In the genomic region with DNA sequence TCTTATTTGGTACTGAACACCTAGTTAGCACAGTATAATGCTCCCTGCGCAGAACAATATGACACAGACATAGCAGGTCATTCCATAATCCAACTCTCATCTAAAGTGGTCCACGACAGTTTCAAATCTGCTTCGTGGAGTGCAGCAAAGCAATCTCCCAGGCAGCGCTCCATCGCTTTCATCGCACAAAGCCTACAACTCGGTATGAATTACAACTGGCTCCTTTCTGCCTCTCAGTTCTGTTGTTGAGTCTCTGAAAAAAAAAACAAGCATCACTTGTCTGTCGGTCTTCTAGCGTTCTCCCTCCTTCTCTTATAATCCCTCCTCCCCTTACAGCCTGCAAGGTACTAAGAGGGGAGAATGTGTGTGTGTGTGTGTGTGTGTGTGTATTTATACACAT, we compare ENCODE assay signal across 21 cellular contexts.
A peak's percentile ranks its signal among the peaks of the same experiment; 100 is the strongest.
DNase-seq lines count a peak whose midpoint lies in the region; ATAC-seq and TF ChIP-seq lines count a peak whose summit lies in the region.
"Had no signal": no experiment of that assay in that cellular context is flagged by ENCODE, and none has a peak within 500 bp of the region (broad histone marks: within the 10 kb centered on the region; RNA-seq: fewer than 3 reads in every experiment).

No MANE protein-coding gene starts in this region.

- 91% methylated on average over 9 of the region's 9 CpGs for WGBS in hepatocyte (ENCODE audit: low lambda C conversion rate, missing lambda C conversion rate)

- no peak overlapping the region for H3K4me2 ChIP-seq in neural progenitor cell
- no peak overlapping the region for H3K4me2 ChIP-seq in hepatocyte

- no peak overlapping the region for H2AFZ ChIP-seq in neural progenitor cell (replicated peaks)
- no peak overlapping the region for H2AFZ ChIP-seq in hepatocyte

- no peaks in the 10 kb centered on the region for H3K36me3 ChIP-seq in neural progenitor cell
- no peaks in the 10 kb centered on the region for H3K36me3 ChIP-seq in hepatocyte (replicated peaks; ENCODE audit: insufficient read depth, low read depth)

- H3K9me2 ChIP-seq in hepatocyte (replicated peaks; ENCODE audit: insufficient read depth), result no peaks in the 10 kb centered on the region

- peaks cover 4% of the 10 kb centered on the region for H3F3A ChIP-seq in neural progenitor cell (ENCODE audit: low read depth)

- peaks cover 34% of the 10 kb centered on the region for H3K4me1 Mint-ChIP-seq in neural progenitor cell
- H3K4me1 Mint-ChIP-seq: B cell, CD14-positive monocyte had no signal

- no peak overlapping the region for H3K27ac Mint-ChIP-seq in neural progenitor cell
- H3K27ac Mint-ChIP-seq: B cell had no signal

- no peak overlapping the region for H3K4me3 ChIP-seq in neural progenitor cell
- H3K4me3 ChIP-seq in hepatocyte, result no peak overlapping the region
- H3K4me3 ChIP-seq: SJCRH30 had no signal

- TF ChIP-seq CTCF in neural progenitor cell (IDR thresholded peaks at IDR 0.05) (no peak), hepatocyte (IDR thresholded peaks at IDR 0.05; ENCODE audit: poor library complexity) (no peak)

- H3K27me3 ChIP-seq in neural progenitor cell (no peaks in the 10 kb centered on the region), hepatocyte (no peaks in the 10 kb centered on the region)
- H3K27me3 ChIP-seq: SJCRH30 had no signal

- H3K79me2 ChIP-seq in neural progenitor cell (ENCODE audit: low read depth), result peaks cover 66% of the 10 kb centered on the region
- H3K79me2 ChIP-seq in hepatocyte, result no peaks in the 10 kb centered on the region

- H3K27ac ChIP-seq in neural progenitor cell (no peak overlapping the region), hepatocyte (no peak overlapping the region)
- H3K27ac ChIP-seq: SJCRH30 had no signal

- peaks cover 3% of the 10 kb centered on the region for H4K20me1 ChIP-seq in neural progenitor cell (ENCODE audit: low read depth)
- H4K20me1 ChIP-seq in hepatocyte (ENCODE audit: insufficient read depth, poor library complexity, severe bottlenecking), result no peaks in the 10 kb centered on the region

- H3K9me3 ChIP-seq in neural progenitor cell (ENCODE audit: low read depth), result no peaks in the 10 kb centered on the region
- H3K9me3 ChIP-seq in hepatocyte (ENCODE audit: low read depth), result no peaks in the 10 kb centered on the region
- H3K9me3 ChIP-seq: SJCRH30 had no signal

- no peaks in the 10 kb centered on the region for H3K27me3 Mint-ChIP-seq in neural progenitor cell (ENCODE audit: insufficient read depth, low read depth)
- H3K27me3 Mint-ChIP-seq: B cell had no signal

- no peak overlapping the region for H3K9ac ChIP-seq in neural progenitor cell

- ATAC-seq in stimulated activated naive CD8-positive, alpha-beta T cell treated with anti-CD3 and anti-CD28 coated beads, Interleukin-15, Interleukin-2, amounts not matched to agents 100 U/mL and 50 U/mL, for 24 hours, result no peak
- ATAC-seq in HG03175 (IDR thresholded peaks at IDR 0.05; ENCODE audit: unreplicated experiment), result no peak

- H3K4me3 Mint-ChIP-seq in neural progenitor cell, result no peak overlapping the region
- H3K4me3 Mint-ChIP-seq: B cell, CD14-positive monocyte had no signal

- peak; percentile 31 for DNase-seq in Ammon's horn (ENCODE audit: low spot score)
- DNase-seq in NCI-H2227 treated with DMSO at 0.1 percent for 48 hours (lab: John Stamatoyannopoulos, UW), result peak; percentile 23
- DNase-seq in globus pallidus (ENCODE audit: low spot score), result peak; percentile 67
- peak; percentile 10 for DNase-seq in neural progenitor cell (ENCODE audit: low spot score)
- no peak for DNase-seq in stimulated activated naive CD8-positive, alpha-beta T cell treated with anti-CD3 and anti-CD28 coated beads, Interleukin-15, Interleukin-2, amounts not matched to agents 100 U/mL and 50 U/mL, for 24 hours
- no peak for DNase-seq in hepatocyte (ENCODE audit: low spot score)
- DNase-seq in germinal center (ENCODE audit: low spot score), result no peak
- DNase-seq: DMS79, H7, KG1, NCI-H1105, NCI-H146, NCI-H2029, NCI-H2171, NCI-H446, NCI-H526, OCI-M1, SJCRH30 had no signal

- H3K36me3 Mint-ChIP-seq in neural progenitor cell, result peaks cover 30% of the 10 kb centered on the region
- H3K36me3 Mint-ChIP-seq: CD14-positive monocyte had no signal

- H3K4me1 ChIP-seq in neural progenitor cell (peaks cover 29% of the 10 kb centered on the region), hepatocyte (ENCODE audit: insufficient read depth) (no peaks in the 10 kb centered on the region)
- H3K4me1 ChIP-seq: SJCRH30 had no signal

- H3K9me3 Mint-ChIP-seq in neural progenitor cell, result no peaks in the 10 kb centered on the region

Comparison
In these comparisons a context has a peak if more than half of its experiments do, and no peak if none do; other contexts are left out.
1. DNase-seq: peak in Ammon's horn (single experiment), NCI-H2227 treated with DMSO at 0.1 percent for 48 hours (single experiment), globus pallidus (single experiment) and neural progenitor cell (single experiment); none in stimulated activated naive CD8-positive, alpha-beta T cell treated with anti-CD3 and anti-CD28 coated beads, Interleukin-15, Interleukin-2, amounts not matched to agents 100 U/mL and 50 U/mL, for 24 hours (single experiment), hepatocyte (single experiment) and germinal center (single experiment).